In the genomic region with DNA sequence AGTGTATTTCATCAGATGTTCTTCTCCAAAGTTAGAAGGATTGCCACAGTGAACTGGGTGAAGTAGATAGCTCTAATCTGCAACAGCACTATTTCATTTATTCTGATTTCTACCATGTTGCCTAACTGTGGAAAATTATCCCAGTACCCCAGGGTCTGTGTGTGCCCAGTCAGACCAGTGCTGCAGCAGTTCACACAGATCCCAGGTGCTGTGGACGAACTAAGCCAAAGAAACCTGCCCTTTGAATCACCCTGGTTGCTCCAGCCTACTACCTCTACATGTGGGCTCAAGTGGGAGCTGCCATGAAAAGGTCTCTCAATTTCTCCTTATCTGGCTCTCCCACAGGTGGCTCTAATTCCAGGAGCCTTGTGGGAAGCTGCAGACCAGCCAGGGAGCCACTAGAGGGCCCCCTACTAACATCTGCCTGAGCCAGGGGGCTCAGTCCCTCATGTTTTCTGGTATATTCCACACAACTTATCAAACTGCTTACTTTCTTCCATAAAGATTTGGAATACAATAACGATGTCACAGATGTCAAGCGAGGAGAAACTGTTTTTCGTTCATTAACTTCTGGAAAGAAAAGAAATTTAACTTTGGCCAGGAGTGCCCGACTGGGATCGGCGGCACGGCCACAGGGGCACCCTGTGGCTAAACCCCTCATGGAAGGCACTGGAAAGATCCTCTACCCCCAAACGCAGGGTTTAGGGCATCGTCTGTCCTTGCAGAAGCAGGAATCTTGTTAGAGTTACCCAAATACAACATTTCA, we compare ENCODE assay signal across 7 cellular contexts. TPM values are rescaled to one million over a fixed set of nuclear protein-coding genes. Genes with fewer than 3 reads are reported as not detected.
A peak's percentile ranks its signal among the peaks of the same experiment; 100 is the strongest.
DNase-seq lines count a peak whose midpoint lies in the region; ATAC-seq and TF ChIP-seq lines count a peak whose summit lies in the region.

No MANE protein-coding gene starts in this region.

- H3K9me3 Mint-ChIP-seq in activated naive CD8-positive, alpha-beta T cell treated with anti-CD3 and anti-CD28 coated beads for 36 hours: no peaks in the 10 kb centered on the region

- H3F3A ChIP-seq in smooth muscle cell (ENCODE audit: low read depth): no peaks in the 10 kb centered on the region

- peaks cover 55% of the 10 kb centered on the region for H3K4me1 Mint-ChIP-seq in activated naive CD8-positive, alpha-beta T cell treated with anti-CD3 and anti-CD28 coated beads for 36 hours

- H3K79me2 ChIP-seq in smooth muscle cell (ENCODE audit: low read depth): no peaks in the 10 kb centered on the region

- H3K4me1 ChIP-seq in right cardiac atrium (ENCODE audit: control insufficient read depth, insufficient read depth, low read length) (no peaks in the 10 kb centered on the region), smooth muscle cell (ENCODE audit: low read depth) (no peaks in the 10 kb centered on the region)

- H3K36me3 ChIP-seq in smooth muscle cell (ENCODE audit: low read depth): no peaks in the 10 kb centered on the region

- no peak overlapping the region for H3K9ac ChIP-seq in smooth muscle cell (ENCODE audit: low read depth)

- H3K9me3 ChIP-seq in right cardiac atrium (ENCODE audit: control insufficient read depth, low read length) (no peaks in the 10 kb centered on the region), smooth muscle cell (replicated peaks; ENCODE audit: low read depth) (no peaks in the 10 kb centered on the region)

- peaks cover 3% of the 10 kb centered on the region for H3K36me3 Mint-ChIP-seq in activated naive CD8-positive, alpha-beta T cell treated with anti-CD3 and anti-CD28 coated beads for 36 hours

- H3K27ac Mint-ChIP-seq in activated naive CD8-positive, alpha-beta T cell treated with anti-CD3 and anti-CD28 coated beads for 36 hours: peak overlapping the region; percentile 36

- H2AFZ ChIP-seq in smooth muscle cell (ENCODE audit: low read depth): no peak overlapping the region

- no peaks in the 10 kb centered on the region for H4K20me1 ChIP-seq in smooth muscle cell (ENCODE audit: low read depth)

- H3K27ac ChIP-seq in right cardiac atrium (ENCODE audit: low read length) (no peak overlapping the region), smooth muscle cell (ENCODE audit: low read depth) (no peak overlapping the region)

- peaks cover 3% of the 10 kb centered on the region for H3K27me3 Mint-ChIP-seq in activated naive CD8-positive, alpha-beta T cell treated with anti-CD3 and anti-CD28 coated beads for 36 hours

- intact Hi-C loops in right cardiac atrium (cut with DNase I): no loop called here

- ATAC-seq in HG03432 (IDR thresholded peaks at IDR 0.05; ENCODE audit: unreplicated experiment): peak; percentile 58
- ATAC-seq in right cardiac atrium: peak; percentile 60 to 74
- no peak for ATAC-seq in GM18511 (IDR thresholded peaks at IDR 0.05; ENCODE audit: unreplicated experiment)

- TF ChIP-seq CTCF in smooth muscle cell (IDR thresholded peaks at IDR 0.05; ENCODE audit: borderline replicate concordance, insufficient read depth, poor library complexity, severe bottlenecking): peak; percentile 73

- DNase-seq in GM03348 (ENCODE audit: low spot score) (peak; percentile 49), OCI-M2 (lab: John Stamatoyannopoulos, UW; ENCODE audit: unreplicated experiment) (peak; percentile 8), right cardiac atrium (peak in 1 of 3 donors; percentile 72), smooth muscle cell (lab: John Stamatoyannopoulos, UW; ENCODE audit: unreplicated experiment) (no peak)
- DNase-seq in activated naive CD8-positive, alpha-beta T cell treated with anti-CD3 and anti-CD28 coated beads for 36 hours: peak; percentile 33

- no peak overlapping the region for H3K4me3 Mint-ChIP-seq in activated naive CD8-positive, alpha-beta T cell treated with anti-CD3 and anti-CD28 coated beads for 36 hours

- H3K4me2 ChIP-seq in smooth muscle cell: peak overlapping the region; percentile 29

- H3K27me3 ChIP-seq in right cardiac atrium (ENCODE audit: control insufficient read depth, insufficient read depth): no peaks in the 10 kb centered on the region
- H3K27me3 ChIP-seq in smooth muscle cell (ENCODE audit: low read depth): peaks cover 4% of the 10 kb centered on the region

- 42% methylated on average over 10 of the region's 10 CpGs for WGBS in right cardiac atrium
- WGBS in smooth muscle cell (ENCODE audit: low lambda C conversion rate): 40% methylated on average over 10 of the region's 10 CpGs

- no peak overlapping the region for H3K4me3 ChIP-seq in right cardiac atrium (ENCODE audit: low read length)
- H3K4me3 ChIP-seq in smooth muscle cell: no peak overlapping the region

RNA-seq across cellular contexts. Expression of gene LY86, which starts 31.6 kb away (rescaled TPM):
- 1 to 10 TPM; 1.2 to 1.3 TPM for total RNA-seq in activated naive CD8-positive, alpha-beta T cell treated with anti-CD3 and anti-CD28 coated beads for 36 hours
- total RNA-seq in right cardiac atrium (1 to 10 TPM; 1.8 to 4.1 (median 2.6) TPM), smooth muscle cell (not detected in 2 replicates)
- polyA plus RNA-seq in right cardiac atrium (1.7 TPM), smooth muscle cell (not detected in 2 replicates)
